Comparison of ENCODE assay signal across 13 cellular contexts in genomic region chr18:9574473-9575115, GRCh38. TPM values are rescaled to one million over a fixed set of nuclear protein-coding genes. Genes with fewer than 3 reads are reported as not detected.
DNase-seq lines count a peak whose midpoint lies in the region; ATAC-seq and TF ChIP-seq lines count a peak whose summit lies in the region.
"Had no signal": no experiment of that assay in that cellular context is flagged by ENCODE, and none has a peak within 500 bp of the region (broad histone marks: within the 10 kb centered on the region; RNA-seq: fewer than 3 reads in every experiment).

No MANE protein-coding gene starts in this region.

- DNase-seq in H7 (peak; percentile 11), pons (ENCODE audit: low spot score) (peak; percentile 8), SIG-M5 (lab: John Stamatoyannopoulos, UW) (no peak)
- DNase-seq in activated CD4-positive, alpha-beta T cell treated with anti-CD3 and anti-CD28 coated beads for 48 hours = no peak
- DNase-seq: Calu3; CD8-positive, alpha-beta T cell; SJCRH30 had no signal

- H3K27ac ChIP-seq in HUES64 (ENCODE audit: low read depth, low read length) (peak overlapping the region; percentile 75), iPS-18a (ENCODE audit: low read length) (peak overlapping the region; percentile 45)
- H3K27ac ChIP-seq: BLaER1 treated with 17β-estradiol and CSF1 and Interleukin-3, amounts not matched to agents 10 nM and 100 nM; KMS-11; SJCRH30 had no signal

- no peak for ATAC-seq in GM18505 (IDR thresholded peaks at IDR 0.05; ENCODE audit: unreplicated experiment)
- ATAC-seq: CD8-positive, alpha-beta T cell; GM12878 had no signal

- H3K4me3 ChIP-seq in H7 (ENCODE audit: insufficient read depth, low read depth, low read length) (no peak overlapping the region), HUES64 (ENCODE audit: low read length) (0 out of 2 replicates have a peak overlapping the region, but pooled peaks have one; percentile 1), iPS-18a (ENCODE audit: low read length) (peak overlapping the region; percentile 30)
- H3K4me3 ChIP-seq: BLaER1 treated with 17β-estradiol and CSF1 and Interleukin-3, amounts not matched to agents 10 nM and 100 nM; GM12878; SJCRH30 had no signal

- WGBS in HUES64 = 52% methylated on average over 7 of the region's 7 CpGs

- H3K9ac ChIP-seq in HUES64 (ENCODE audit: low read depth, low read length) (no peak overlapping the region), iPS-18a (ENCODE audit: low read length) (no peak overlapping the region)
- H3K9ac ChIP-seq: BLaER1 treated with 17β-estradiol and CSF1 and Interleukin-3, amounts not matched to agents 10 nM and 100 nM; KMS-11 had no signal

- no peak for TF ChIP-seq POLR2A in GM18505 (IDR thresholded peaks at IDR 0.05; ENCODE audit: borderline replicate concordance, extremely low read depth, insufficient read depth, insufficient read length)

- peaks cover 9% of the 10 kb centered on the region for H3K36me3 ChIP-seq in H7 (replicated peaks; ENCODE audit: control insufficient read depth, insufficient read depth, low read length)
- peaks cover 70% of the 10 kb centered on the region for H3K36me3 ChIP-seq in HUES64 (ENCODE audit: insufficient read depth, low read length)
- H3K36me3 ChIP-seq in iPS-18a (ENCODE audit: control insufficient read depth, low read depth, low read length) = peaks cover 29% of the 10 kb centered on the region

- H3K9me3 ChIP-seq in HUES64 (ENCODE audit: insufficient read depth, low read depth, low read length) (no peaks in the 10 kb centered on the region), iPS-18a (ENCODE audit: control insufficient read depth, low read depth, low read length) (no peaks in the 10 kb centered on the region)
- H3K9me3 ChIP-seq: BLaER1 treated with 17β-estradiol and CSF1 and Interleukin-3, amounts not matched to agents 10 nM and 100 nM; SJCRH30 had no signal

- H3K27me3 ChIP-seq in H7 (ENCODE audit: control insufficient read depth, insufficient read depth, low read length) = no peaks in the 10 kb centered on the region
- H3K27me3 ChIP-seq in HUES64 (ENCODE audit: insufficient read depth, low read length) = no peaks in the 10 kb centered on the region
- H3K27me3 ChIP-seq in iPS-18a (ENCODE audit: control insufficient read depth, insufficient read depth, low read length) = no peaks in the 10 kb centered on the region
- H3K27me3 ChIP-seq: BLaER1 treated with 17β-estradiol and CSF1 and Interleukin-3, amounts not matched to agents 10 nM and 100 nM; SJCRH30 had no signal

- H3K4me1 ChIP-seq in HUES64 (ENCODE audit: insufficient read depth, low read length) (peaks cover 18% of the 10 kb centered on the region), iPS-18a (ENCODE audit: control insufficient read depth, low read depth, low read length) (peaks cover 17% of the 10 kb centered on the region)
- H3K4me1 ChIP-seq: SJCRH30 had no signal

RNA-seq across cellular contexts. Expression of gene PPP4R1, which starts 39.8 kb away (rescaled TPM):
- total RNA-seq in H7 (2014; rRNA removed; shearing (Covaris generic)) = 76.7 and 85.8 TPM in 2 replicates
- polyA plus RNA-seq in HUES64 (2013, experiment 1 of 2) = 59.5 TPM
- polyA plus RNA-seq in HUES64 (2013, experiment 2 of 2) = 55.0 TPM

Comparison
In these comparisons a context has a peak if more than half of its experiments do, and no peak if none do; other contexts are left out.
1. DNase-seq: peak in H7 (single experiment) and pons (single experiment); none in activated CD4-positive, alpha-beta T cell treated with anti-CD3 and anti-CD28 coated beads for 48 hours (single experiment) and SIG-M5 (single experiment).